Comparison of ENCODE assay signal across 1 cellular context in genomic region chr17:76726766-76727718, GRCh38.
TF ChIP-seq lines count a peak whose summit lies in the region.

Gene METTL23, plus strand, starts transcription at chr17:76726839. Its CDS starts 2,872 bp downstream, at chr17:76729711.

TF ChIP-seq in HepG2, 621 proteins besides CTCF, POLR2A, EP300 and RAD21 (continued from another document and continues in another):
- TF ChIP-seq, protein P1, sequence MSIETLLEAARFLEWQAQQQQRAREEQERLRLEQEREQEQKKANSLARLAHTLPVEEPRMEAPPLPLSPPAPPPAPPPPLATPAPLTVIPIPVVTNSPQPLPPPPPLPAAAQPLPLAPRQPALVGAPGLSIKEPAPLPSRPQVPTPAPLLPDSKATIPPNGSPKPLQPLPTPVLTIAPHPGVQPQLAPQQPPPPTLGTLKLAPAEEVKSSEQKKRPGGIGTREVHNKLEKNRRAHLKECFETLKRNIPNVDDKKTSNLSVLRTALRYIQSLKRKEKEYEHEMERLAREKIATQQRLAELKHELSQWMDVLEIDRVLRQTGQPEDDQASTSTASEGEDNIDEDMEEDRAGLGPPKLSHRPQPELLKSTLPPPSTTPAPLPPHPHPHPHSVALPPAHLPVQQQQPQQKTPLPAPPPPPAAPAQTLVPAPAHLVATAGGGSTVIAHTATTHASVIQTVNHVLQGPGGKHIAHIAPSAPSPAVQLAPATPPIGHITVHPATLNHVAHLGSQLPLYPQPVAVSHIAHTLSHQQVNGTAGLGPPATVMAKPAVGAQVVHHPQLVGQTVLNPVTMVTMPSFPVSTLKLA (IDR thresholded peaks at IDR 0.05), result peak; percentile 58
- TF ChIP-seq ARNTL (CRISPR knock-in tag; IDR thresholded peaks at IDR 0.05) (peak; percentile 63; the same call in 1 of the 2 replicates), ZNF83 (CRISPR knock-in tag; IDR thresholded peaks at IDR 0.05; ENCODE audit: borderline replicate concordance) (0 out of 2 replicates have a peak, but pooled peaks have one; percentile 19), ZNF792 (CRISPR knock-in tag; IDR thresholded peaks at IDR 0.05) (peak; percentile 27; the same call in 1 of the 2 replicates), NFIC (IDR thresholded peaks at IDR 0.05; ENCODE audit: low read length) (no peak; the same call in 1 of the 2 replicates), PLRG1 (conservative IDR thresholded peaks at IDR 0.05) (no peak), PITX1 (CRISPR knock-in tag; IDR thresholded peaks at IDR 0.05) (no peak; the same call in 1 of the 2 replicates), GTF3A (CRISPR knock-in tag; conservative IDR thresholded peaks at IDR 0.05) (peak; percentile 85), GZF1 (CRISPR knock-in tag; IDR thresholded peaks at IDR 0.05) (0 out of 2 replicates have a peak, but pooled peaks have one; percentile 38), MTF1 (CRISPR knock-in tag; IDR thresholded peaks at IDR 0.05) (no peak), ZNF496 (CRISPR knock-in tag; IDR thresholded peaks at IDR 0.05; ENCODE audit: insufficient replicate concordance) (no peak), ZMAT3 (CRISPR knock-in tag; conservative IDR thresholded peaks at IDR 0.05) (no peak; the same call in 1 of the 2 replicates), ZNF749 (CRISPR knock-in tag; IDR thresholded peaks at IDR 0.05; ENCODE audit: borderline replicate concordance) (0 out of 2 replicates have a peak, but pooled peaks have one; percentile 26), ZNF580 (CRISPR knock-in tag; IDR thresholded peaks at IDR 0.05; ENCODE audit: borderline replicate concordance, low read depth) (no peak), REXO4 (CRISPR knock-in tag; IDR thresholded peaks at IDR 0.05; ENCODE audit: borderline replicate concordance) (no peak), ZNF264 (CRISPR knock-in tag; IDR thresholded peaks at IDR 0.05) (no peak), ETV5 (CRISPR knock-in tag; IDR thresholded peaks at IDR 0.05; ENCODE audit: borderline replicate concordance) (peak; percentile 76; the same call in 1 of the 2 replicates), TAF15 (IDR thresholded peaks at IDR 0.05; ENCODE audit: low read depth, low read length, poor library complexity, severe bottlenecking) (peak; percentile 81), TSC22D2 (CRISPR knock-in tag; IDR thresholded peaks at IDR 0.05; ENCODE audit: borderline replicate concordance) (0 out of 2 replicates have a peak, but pooled peaks have one; percentile 16), ZBTB38 (CRISPR knock-in tag; IDR thresholded peaks at IDR 0.05) (no peak), POLR2AphosphoS5 (IDR thresholded peaks at IDR 0.05; ENCODE audit: low read depth, low read length) (peak; percentile 97), ZSCAN9 (CRISPR knock-in tag; IDR thresholded peaks at IDR 0.05; ENCODE audit: borderline replicate concordance) (peak; percentile 57; the same call in 1 of the 2 replicates), NFE2L1 (CRISPR knock-in tag; IDR thresholded peaks at IDR 0.05; ENCODE audit: borderline replicate concordance) (peak; percentile 74; the same call in 1 of the 2 replicates), ZNF775 (CRISPR knock-in tag; IDR thresholded peaks at IDR 0.05; ENCODE audit: borderline replicate concordance) (peak; percentile 55; the same call in 1 of the 2 replicates), HOXA7 (CRISPR knock-in tag; IDR thresholded peaks at IDR 0.05) (peak; percentile 68; the same call in 1 of the 2 replicates), MTF2 (CRISPR knock-in tag; IDR thresholded peaks at IDR 0.05; ENCODE audit: borderline replicate concordance) (no peak), WIZ (CRISPR knock-in tag; IDR thresholded peaks at IDR 0.05) (peak; percentile 88; the same call in 1 of the 2 replicates), ATF4 (CRISPR knock-in tag; IDR thresholded peaks at IDR 0.05) (peak in 1 of 2 experiments; percentile 77; a peak in 2 of 4 replicates), ZNF24 (IDR thresholded peaks at IDR 0.05) (no peak), ZNF530 (CRISPR knock-in tag; IDR thresholded peaks at IDR 0.05; ENCODE audit: low read depth) (no peak), MXD3 (CRISPR knock-in tag; IDR thresholded peaks at IDR 0.05) (peak; percentile 46; the same call in 1 of the 2 replicates), ZSCAN21 (CRISPR knock-in tag; IDR thresholded peaks at IDR 0.05; ENCODE audit: borderline replicate concordance) (no peak), CEBPG (CRISPR knock-in tag; IDR thresholded peaks at IDR 0.05) (no peak), NKX3-1 (CRISPR knock-in tag; IDR thresholded peaks at IDR 0.05) (peak; percentile 67), ELF3 (CRISPR knock-in tag; IDR thresholded peaks at IDR 0.05) (peak; percentile 31; the same call in 1 of the 2 replicates), ZNF788 (CRISPR knock-in tag; IDR thresholded peaks at IDR 0.05; ENCODE audit: borderline replicate concordance) (0 out of 2 replicates have a peak, but pooled peaks have one; percentile 6), DPF2 (CRISPR knock-in tag; IDR thresholded peaks at IDR 0.05; ENCODE audit: borderline replicate concordance, low read depth) (no peak), MAFK (conservative IDR thresholded peaks at IDR 0.05 in 1 of 2, IDR thresholded peaks at IDR 0.05 in 1 of 2; ENCODE audit: low read length in 2 of 2) (no peak), TBX2 (CRISPR knock-in tag; IDR thresholded peaks at IDR 0.05; ENCODE audit: borderline replicate concordance) (no peak; the same call in none of the 2 replicates), YEATS2 (CRISPR knock-in tag; IDR thresholded peaks at IDR 0.05; ENCODE audit: borderline replicate concordance) (no peak), TARDBP (CRISPR knock-in tag; IDR thresholded peaks at IDR 0.05) (peak; percentile 62), MED13 (CRISPR knock-in tag; IDR thresholded peaks at IDR 0.05) (peak; percentile 75; the same call in 1 of the 2 replicates), SAFB2 (CRISPR knock-in tag; IDR thresholded peaks at IDR 0.05; ENCODE audit: borderline replicate concordance, low read depth) (peak; percentile 79; the same call in 1 of the 2 replicates), ZNF33A (CRISPR knock-in tag; IDR thresholded peaks at IDR 0.05; ENCODE audit: borderline replicate concordance) (peak; percentile 91), MAFF (IDR thresholded peaks at IDR 0.05; ENCODE audit: low read depth, low read length) (no peak), ZNF160 (CRISPR knock-in tag; IDR thresholded peaks at IDR 0.05) (peak; percentile 60; the same call in 1 of the 2 replicates), ATF7 (IDR thresholded peaks at IDR 0.05) (no peak), ATF7 (CRISPR knock-in tag; IDR thresholded peaks at IDR 0.05) (peak; percentile 71; the same call in 1 of the 2 replicates)
- TF ChIP-seq, protein P2, sequence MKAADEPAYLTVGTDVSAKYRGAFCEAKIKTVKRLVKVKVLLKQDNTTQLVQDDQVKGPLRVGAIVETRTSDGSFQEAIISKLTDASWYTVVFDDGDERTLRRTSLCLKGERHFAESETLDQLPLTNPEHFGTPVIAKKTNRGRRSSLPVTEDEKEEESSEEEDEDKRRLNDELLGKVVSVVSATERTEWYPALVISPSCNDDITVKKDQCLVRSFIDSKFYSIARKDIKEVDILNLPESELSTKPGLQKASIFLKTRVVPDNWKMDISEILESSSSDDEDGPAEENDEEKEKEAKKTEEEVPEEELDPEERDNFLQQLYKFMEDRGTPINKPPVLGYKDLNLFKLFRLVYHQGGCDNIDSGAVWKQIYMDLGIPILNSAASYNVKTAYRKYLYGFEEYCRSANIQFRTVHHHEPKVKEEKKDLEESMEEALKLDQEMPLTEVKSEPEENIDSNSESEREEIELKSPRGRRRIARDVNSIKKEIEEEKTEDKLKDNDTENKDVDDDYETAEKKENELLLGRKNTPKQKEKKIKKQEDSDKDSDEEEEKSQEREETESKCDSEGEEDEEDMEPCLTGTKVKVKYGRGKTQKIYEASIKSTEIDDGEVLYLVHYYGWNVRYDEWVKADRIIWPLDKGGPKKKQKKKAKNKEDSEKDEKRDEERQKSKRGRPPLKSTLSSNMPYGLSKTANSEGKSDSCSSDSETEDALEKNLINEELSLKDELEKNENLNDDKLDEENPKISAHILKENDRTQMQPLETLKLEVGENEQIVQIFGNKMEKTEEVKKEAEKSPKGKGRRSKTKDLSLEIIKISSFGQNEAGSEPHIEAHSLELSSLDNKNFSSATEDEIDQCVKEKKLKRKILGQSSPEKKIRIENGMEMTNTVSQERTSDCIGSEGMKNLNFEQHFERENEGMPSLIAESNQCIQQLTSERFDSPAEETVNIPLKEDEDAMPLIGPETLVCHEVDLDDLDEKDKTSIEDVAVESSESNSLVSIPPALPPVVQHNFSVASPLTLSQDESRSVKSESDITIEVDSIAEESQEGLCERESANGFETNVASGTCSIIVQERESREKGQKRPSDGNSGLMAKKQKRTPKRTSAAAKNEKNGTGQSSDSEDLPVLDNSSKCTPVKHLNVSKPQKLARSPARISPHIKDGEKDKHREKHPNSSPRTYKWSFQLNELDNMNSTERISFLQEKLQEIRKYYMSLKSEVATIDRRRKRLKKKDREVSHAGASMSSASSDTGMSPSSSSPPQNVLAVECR (CRISPR knock-in tag; IDR thresholded peaks at IDR 0.05; ENCODE audit: borderline replicate concordance), result peak; percentile 65
- TF ChIP-seq, protein P3, sequence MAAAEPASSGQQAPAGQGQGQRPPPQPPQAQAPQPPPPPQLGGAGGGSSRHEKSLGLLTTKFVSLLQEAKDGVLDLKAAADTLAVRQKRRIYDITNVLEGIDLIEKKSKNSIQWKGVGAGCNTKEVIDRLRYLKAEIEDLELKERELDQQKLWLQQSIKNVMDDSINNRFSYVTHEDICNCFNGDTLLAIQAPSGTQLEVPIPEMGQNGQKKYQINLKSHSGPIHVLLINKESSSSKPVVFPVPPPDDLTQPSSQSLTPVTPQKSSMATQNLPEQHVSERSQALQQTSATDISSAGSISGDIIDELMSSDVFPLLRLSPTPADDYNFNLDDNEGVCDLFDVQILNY (CRISPR knock-in tag; conservative IDR thresholded peaks at IDR 0.05), result 0 out of 2 replicates have a peak, but pooled peaks have one; percentile 24
- TF ChIP-seq, protein P4, sequence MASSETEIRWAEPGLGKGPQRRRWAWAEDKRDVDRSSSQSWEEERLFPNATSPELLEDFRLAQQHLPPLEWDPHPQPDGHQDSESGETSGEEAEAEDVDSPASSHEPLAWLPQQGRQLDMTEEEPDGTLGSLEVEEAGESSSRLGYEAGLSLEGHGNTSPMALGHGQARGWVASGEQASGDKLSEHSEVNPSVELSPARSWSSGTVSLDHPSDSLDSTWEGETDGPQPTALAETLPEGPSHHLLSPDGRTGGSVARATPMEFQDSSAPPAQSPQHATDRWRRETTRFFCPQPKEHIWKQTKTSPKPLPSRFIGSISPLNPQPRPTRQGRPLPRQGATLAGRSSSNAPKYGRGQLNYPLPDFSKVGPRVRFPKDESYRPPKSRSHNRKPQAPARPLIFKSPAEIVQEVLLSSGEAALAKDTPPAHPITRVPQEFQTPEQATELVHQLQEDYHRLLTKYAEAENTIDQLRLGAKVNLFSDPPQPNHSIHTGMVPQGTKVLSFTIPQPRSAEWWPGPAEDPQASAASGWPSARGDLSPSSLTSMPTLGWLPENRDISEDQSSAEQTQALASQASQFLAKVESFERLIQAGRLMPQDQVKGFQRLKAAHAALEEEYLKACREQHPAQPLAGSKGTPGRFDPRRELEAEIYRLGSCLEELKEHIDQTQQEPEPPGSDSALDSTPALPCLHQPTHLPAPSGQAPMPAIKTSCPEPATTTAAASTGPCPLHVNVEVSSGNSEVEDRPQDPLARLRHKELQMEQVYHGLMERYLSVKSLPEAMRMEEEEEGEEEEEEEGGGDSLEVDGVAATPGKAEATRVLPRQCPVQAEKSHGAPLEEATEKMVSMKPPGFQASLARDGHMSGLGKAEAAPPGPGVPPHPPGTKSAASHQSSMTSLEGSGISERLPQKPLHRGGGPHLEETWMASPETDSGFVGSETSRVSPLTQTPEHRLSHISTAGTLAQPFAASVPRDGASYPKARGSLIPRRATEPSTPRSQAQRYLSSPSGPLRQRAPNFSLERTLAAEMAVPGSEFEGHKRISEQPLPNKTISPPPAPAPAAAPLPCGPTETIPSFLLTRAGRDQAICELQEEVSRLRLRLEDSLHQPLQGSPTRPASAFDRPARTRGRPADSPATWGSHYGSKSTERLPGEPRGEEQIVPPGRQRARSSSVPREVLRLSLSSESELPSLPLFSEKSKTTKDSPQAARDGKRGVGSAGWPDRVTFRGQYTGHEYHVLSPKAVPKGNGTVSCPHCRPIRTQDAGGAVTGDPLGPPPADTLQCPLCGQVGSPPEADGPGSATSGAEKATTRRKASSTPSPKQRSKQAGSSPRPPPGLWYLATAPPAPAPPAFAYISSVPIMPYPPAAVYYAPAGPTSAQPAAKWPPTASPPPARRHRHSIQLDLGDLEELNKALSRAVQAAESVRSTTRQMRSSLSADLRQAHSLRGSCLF (CRISPR knock-in tag; IDR thresholded peaks at IDR 0.05; ENCODE audit: borderline replicate concordance), result no peak
- TF ChIP-seq, protein P5, sequence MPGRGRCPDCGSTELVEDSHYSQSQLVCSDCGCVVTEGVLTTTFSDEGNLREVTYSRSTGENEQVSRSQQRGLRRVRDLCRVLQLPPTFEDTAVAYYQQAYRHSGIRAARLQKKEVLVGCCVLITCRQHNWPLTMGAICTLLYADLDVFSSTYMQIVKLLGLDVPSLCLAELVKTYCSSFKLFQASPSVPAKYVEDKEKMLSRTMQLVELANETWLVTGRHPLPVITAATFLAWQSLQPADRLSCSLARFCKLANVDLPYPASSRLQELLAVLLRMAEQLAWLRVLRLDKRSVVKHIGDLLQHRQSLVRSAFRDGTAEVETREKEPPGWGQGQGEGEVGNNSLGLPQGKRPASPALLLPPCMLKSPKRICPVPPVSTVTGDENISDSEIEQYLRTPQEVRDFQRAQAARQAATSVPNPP (CRISPR knock-in tag; IDR thresholded peaks at IDR 0.05), result peak; percentile 35; the same call in 1 of the 2 replicates
